ENCODE assay signal across 8 cellular contexts in the genomic region with DNA sequence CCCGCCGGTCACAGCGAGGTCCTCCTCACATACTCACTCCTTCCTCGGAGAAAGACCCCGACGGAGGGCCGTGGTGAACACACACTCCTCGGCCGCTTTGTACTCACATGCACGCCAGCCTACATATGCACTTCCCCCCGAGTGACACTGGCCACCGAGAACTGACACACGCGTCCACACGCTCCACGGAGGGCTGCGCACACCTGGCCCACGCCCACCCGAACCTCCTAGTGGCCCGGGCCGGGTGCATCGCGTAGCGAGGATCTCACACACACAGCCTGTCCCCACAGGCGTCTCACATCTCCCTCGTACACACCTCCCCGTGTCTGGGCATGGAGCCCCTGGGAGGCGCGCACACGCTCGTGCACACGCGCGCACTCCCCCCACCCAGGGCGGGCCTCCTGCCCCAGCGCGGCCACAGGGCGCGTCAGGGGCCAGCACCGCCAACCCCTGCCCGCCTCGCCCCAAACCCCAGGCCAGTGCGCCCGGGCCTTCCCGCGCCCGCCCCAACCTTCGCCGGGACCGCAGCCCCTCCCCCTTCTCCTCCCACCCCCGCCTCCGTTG. TPM values are rescaled to one million over a fixed set of nuclear protein-coding genes. Genes with fewer than 3 reads are reported as not detected.
DNase-seq lines count a peak whose midpoint lies in the region; ATAC-seq, FAIRE-seq and TF ChIP-seq lines count a peak whose summit lies in the region.

No MANE protein-coding gene starts in this region.

- H3K9ac ChIP-seq in BLaER1 = peak overlapping the region; percentile 27; the same call in 1 of the 2 replicates

- no peaks in the 10 kb centered on the region for H4K20me1 ChIP-seq in BLaER1

- H3K4me3 ChIP-seq in BLaER1 = peak overlapping the region; percentile 67
- peak overlapping the region; percentile 54 for H3K4me3 ChIP-seq in astrocyte of the spinal cord (ENCODE audit: low read depth, low read length)
- H3K4me3 ChIP-seq in kidney epithelial cell (ENCODE audit: low read depth, low read length) = peak overlapping the region; percentile 42

- H3K4me2 ChIP-seq in BLaER1 = peak overlapping the region; percentile 90

- FAIRE-seq in HTR-8/SVneo (lab: Jason Lieb, UNC) = no peak

- H3K9me3 ChIP-seq in BLaER1 = no peaks in the 10 kb centered on the region

- TF ChIP-seq CTCF in astrocyte of the spinal cord (IDR thresholded peaks at IDR 0.05; ENCODE audit: low read depth, low read length) (no peak), kidney epithelial cell (IDR thresholded peaks at IDR 0.05; ENCODE audit: insufficient read depth, low read length, poor library complexity, severe bottlenecking) (no peak)

- DNase-seq in astrocyte of the spinal cord (ENCODE audit: low read depth, low spot score) (peak; percentile 15), kidney epithelial cell (ENCODE audit: low read depth) (no peak), NCI-H2029 (lab: John Stamatoyannopoulos, UW) (no peak), HTR-8/SVneo (ENCODE audit: insufficient read length, low spot score) (no peak)
- DNase-seq in stimulated activated naive CD8-positive, alpha-beta T cell treated with anti-CD3 and anti-CD28 coated beads, Interleukin-15, Interleukin-2, amounts not matched to agents 100 U/mL and 50 U/mL, for 24 hours = peak; percentile 5

- ATAC-seq in HG02885 (IDR thresholded peaks at IDR 0.05; ENCODE audit: poor library complexity, unreplicated experiment) (peak; percentile 45), GM21367 (IDR thresholded peaks at IDR 0.05; ENCODE audit: unreplicated experiment) (no peak)
- peak; percentile 29 for ATAC-seq in stimulated activated naive CD8-positive, alpha-beta T cell treated with anti-CD3 and anti-CD28 coated beads, Interleukin-15, Interleukin-2, amounts not matched to agents 100 U/mL and 50 U/mL, for 24 hours

- no peak overlapping the region for H3K27ac ChIP-seq in BLaER1

- in situ Hi-C loops in astrocyte of the spinal cord (cut with HindIII; ENCODE audit: low sequenced_read_pairs) = no loop called here

- H3K36me3 ChIP-seq in BLaER1 (no peaks in the 10 kb centered on the region), kidney epithelial cell (ENCODE audit: control insufficient read depth, insufficient read depth, low read length) (no peaks in the 10 kb centered on the region)

- peaks cover 48% of the 10 kb centered on the region for H3K27me3 ChIP-seq in BLaER1
- H3K27me3 ChIP-seq in kidney epithelial cell (ENCODE audit: control insufficient read depth, insufficient read depth, low read length) = peaks cover 28% of the 10 kb centered on the region

- H3K4me1 ChIP-seq in BLaER1 = peaks cover 18% of the 10 kb centered on the region

RNA-seq across cellular contexts. Expression of a gene that starts 0.4 kb away (rescaled TPM):
- total RNA-seq in kidney epithelial cell = 0.50 and 1.5 TPM in 2 replicates

Comparison
In these comparisons a context has a peak if more than half of its experiments do, and no peak if none do; other contexts are left out.
1. DNase-seq: peak in astrocyte of the spinal cord (single experiment) and stimulated activated naive CD8-positive, alpha-beta T cell treated with anti-CD3 and anti-CD28 coated beads, Interleukin-15, Interleukin-2, amounts not matched to agents 100 U/mL and 50 U/mL, for 24 hours (single experiment); none in kidney epithelial cell (single experiment), NCI-H2029 (single experiment) and HTR-8/SVneo (single experiment).
2. Peak in every context shown above with its lines, with median percentiles within 50 percentile points of each other: H3K4me3 ChIP-seq.